In the genomic region with DNA sequence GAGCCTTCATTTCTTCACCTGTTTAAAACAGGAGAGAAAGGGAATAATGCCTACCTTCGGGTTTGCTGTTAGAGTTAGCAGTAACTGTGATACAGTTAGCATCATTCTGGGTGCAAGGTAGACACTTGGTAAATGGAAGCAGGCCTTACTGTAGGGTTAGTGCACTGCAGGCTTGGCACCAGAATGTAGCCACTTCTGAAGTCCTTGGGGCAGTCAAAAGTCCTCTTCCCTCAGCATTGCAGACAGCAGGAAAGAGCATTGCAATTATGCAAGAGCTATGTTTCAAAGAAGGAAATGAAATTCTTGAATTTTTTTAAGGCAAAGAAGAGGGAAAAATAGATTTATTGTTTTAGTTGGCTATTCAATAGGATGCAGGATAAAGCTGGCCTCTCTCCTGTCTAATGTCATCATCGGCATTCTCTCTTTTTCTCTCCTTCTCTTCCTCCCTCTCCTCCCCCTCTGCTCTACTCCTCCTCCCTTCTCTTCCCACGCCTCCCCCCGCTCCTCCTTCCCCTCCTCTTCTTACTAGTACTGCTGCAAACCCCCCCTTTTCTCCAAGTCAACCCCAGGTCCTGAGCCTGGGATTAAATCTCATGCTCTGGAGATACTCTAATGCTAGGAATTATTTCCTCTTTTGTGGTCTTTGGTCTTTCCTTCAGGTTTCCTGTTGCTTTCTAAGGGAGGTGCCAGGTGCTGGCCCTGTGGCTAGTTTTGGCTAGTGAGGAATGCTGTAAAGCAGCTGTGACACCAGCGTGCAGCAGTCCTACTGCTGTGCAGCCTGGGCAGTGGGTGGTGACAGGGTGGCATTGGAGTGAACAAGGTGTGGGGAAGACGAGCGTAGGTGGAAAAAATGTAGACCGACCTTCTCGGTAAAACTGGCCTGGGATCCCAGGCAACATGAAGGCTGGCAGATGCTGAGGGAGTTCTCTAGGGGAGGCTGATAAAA, we compare ENCODE assay signal across 1 cellular context.
TF ChIP-seq lines count a peak whose summit lies in the region.

No MANE protein-coding gene starts in this region.

TF ChIP-seq in WTC11, 78 proteins besides CTCF, POLR2A, EP300 and RAD21:
- TF ChIP-seq, protein P1, sequence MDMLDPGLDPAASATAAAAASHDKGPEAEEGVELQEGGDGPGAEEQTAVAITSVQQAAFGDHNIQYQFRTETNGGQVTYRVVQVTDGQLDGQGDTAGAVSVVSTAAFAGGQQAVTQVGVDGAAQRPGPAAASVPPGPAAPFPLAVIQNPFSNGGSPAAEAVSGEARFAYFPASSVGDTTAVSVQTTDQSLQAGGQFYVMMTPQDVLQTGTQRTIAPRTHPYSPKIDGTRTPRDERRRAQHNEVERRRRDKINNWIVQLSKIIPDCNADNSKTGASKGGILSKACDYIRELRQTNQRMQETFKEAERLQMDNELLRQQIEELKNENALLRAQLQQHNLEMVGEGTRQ (CRISPR knock-in tag; IDR thresholded peaks at IDR 0.05) = no peak
- TF ChIP-seq SMAD4 (CRISPR knock-in tag; IDR thresholded peaks at IDR 0.05) (no peak), GRHL2 (CRISPR knock-in tag; IDR thresholded peaks at IDR 0.05; ENCODE audit: insufficient replicate concordance, severe bottlenecking) (no peak), CREB1 (CRISPR knock-in tag; IDR thresholded peaks at IDR 0.05) (no peak)
- TF ChIP-seq, protein P2, sequence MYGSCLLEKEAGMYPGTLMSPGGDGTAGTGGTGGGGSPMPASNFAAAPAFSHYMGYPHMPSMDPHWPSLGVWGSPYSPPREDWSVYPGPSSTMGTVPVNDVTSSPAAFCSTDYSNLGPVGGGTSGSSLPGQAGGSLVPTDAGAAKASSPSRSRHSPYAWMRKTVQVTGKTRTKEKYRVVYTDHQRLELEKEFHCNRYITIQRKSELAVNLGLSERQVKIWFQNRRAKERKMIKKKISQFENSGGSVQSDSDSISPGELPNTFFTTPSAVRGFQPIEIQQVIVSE (CRISPR knock-in tag; IDR thresholded peaks at IDR 0.05; ENCODE audit: borderline replicate concordance) = no peak
- TF ChIP-seq, protein P3, sequence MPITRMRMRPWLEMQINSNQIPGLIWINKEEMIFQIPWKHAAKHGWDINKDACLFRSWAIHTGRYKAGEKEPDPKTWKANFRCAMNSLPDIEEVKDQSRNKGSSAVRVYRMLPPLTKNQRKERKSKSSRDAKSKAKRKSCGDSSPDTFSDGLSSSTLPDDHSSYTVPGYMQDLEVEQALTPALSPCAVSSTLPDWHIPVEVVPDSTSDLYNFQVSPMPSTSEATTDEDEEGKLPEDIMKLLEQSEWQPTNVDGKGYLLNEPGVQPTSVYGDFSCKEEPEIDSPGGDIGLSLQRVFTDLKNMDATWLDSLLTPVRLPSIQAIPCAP (CRISPR knock-in tag; IDR thresholded peaks at IDR 0.05) = no peak
- TF ChIP-seq, protein P4, sequence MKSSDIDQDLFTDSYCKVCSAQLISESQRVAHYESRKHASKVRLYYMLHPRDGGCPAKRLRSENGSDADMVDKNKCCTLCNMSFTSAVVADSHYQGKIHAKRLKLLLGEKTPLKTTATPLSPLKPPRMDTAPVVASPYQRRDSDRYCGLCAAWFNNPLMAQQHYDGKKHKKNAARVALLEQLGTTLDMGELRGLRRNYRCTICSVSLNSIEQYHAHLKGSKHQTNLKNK (CRISPR knock-in tag; IDR thresholded peaks at IDR 0.05) = no peak
- TF ChIP-seq, protein P5, sequence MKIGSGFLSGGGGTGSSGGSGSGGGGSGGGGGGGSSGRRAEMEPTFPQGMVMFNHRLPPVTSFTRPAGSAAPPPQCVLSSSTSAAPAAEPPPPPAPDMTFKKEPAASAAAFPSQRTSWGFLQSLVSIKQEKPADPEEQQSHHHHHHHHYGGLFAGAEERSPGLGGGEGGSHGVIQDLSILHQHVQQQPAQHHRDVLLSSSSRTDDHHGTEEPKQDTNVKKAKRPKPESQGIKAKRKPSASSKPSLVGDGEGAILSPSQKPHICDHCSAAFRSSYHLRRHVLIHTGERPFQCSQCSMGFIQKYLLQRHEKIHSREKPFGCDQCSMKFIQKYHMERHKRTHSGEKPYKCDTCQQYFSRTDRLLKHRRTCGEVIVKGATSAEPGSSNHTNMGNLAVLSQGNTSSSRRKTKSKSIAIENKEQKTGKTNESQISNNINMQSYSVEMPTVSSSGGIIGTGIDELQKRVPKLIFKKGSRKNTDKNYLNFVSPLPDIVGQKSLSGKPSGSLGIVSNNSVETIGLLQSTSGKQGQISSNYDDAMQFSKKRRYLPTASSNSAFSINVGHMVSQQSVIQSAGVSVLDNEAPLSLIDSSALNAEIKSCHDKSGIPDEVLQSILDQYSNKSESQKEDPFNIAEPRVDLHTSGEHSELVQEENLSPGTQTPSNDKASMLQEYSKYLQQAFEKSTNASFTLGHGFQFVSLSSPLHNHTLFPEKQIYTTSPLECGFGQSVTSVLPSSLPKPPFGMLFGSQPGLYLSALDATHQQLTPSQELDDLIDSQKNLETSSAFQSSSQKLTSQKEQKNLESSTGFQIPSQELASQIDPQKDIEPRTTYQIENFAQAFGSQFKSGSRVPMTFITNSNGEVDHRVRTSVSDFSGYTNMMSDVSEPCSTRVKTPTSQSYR (CRISPR knock-in tag; IDR thresholded peaks at IDR 0.05) = no peak
- TF ChIP-seq, protein P6, sequence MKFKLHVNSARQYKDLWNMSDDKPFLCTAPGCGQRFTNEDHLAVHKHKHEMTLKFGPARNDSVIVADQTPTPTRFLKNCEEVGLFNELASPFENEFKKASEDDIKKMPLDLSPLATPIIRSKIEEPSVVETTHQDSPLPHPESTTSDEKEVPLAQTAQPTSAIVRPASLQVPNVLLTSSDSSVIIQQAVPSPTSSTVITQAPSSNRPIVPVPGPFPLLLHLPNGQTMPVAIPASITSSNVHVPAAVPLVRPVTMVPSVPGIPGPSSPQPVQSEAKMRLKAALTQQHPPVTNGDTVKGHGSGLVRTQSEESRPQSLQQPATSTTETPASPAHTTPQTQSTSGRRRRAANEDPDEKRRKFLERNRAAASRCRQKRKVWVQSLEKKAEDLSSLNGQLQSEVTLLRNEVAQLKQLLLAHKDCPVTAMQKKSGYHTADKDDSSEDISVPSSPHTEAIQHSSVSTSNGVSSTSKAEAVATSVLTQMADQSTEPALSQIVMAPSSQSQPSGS (CRISPR knock-in tag; IDR thresholded peaks at IDR 0.05; ENCODE audit: borderline replicate concordance, low read depth) = no peak
